In the genomic region with DNA sequence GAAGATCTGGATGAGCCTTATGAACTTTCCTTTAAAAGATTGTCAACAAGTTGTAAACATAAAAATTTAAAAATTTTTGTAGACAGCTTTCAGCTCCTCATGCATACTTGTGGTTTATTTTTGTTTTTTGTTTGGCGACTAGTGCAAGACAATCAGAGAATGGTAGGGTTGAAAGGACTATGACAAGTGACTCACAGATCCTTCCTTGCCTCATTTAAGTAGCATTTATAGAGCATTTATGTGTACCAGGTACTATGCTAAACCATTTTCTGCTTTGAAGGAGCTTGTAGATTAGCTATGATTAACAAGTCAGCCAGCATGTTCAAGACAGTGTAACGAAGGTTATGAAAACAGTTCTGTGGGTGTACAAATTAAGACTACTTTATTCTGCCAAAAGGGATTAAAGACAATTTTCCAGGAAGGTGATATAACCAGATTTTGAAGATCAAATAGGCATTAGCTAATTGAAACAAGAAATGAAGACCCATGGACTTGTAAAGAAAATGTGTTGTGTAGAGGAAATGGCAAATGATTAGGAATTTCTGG, we compare ENCODE assay signal across 18 cellular contexts.
"Had no signal": no experiment of that assay in that cellular context is flagged by ENCODE, and none has a peak within 500 bp of the region (broad histone marks: within the 10 kb centered on the region; RNA-seq: fewer than 3 reads in every experiment).

No MANE protein-coding gene starts in this region.

- H3K4me3 ChIP-seq: coronary artery, lung, testis had no signal

- H3K4me1 Mint-ChIP-seq: activated naive CD8-positive, alpha-beta T cell treated with anti-CD3 and anti-CD28 coated beads, Interleukin-2, amount 50 U/mL, for 24 hours; natural killer cell had no signal

- ATAC-seq: activated CD4-positive, CD25-positive, alpha-beta regulatory T cell treated with anti-CD3 and anti-CD28 coated beads, Interleukin-2, amount 50 U/mL, for 24 hours; activated naive CD8-positive, alpha-beta T cell treated with anti-CD3 and anti-CD28 coated beads, Interleukin-2, amount 50 U/mL, for 24 hours; natural killer cell had no signal

- H3K9me3 Mint-ChIP-seq: activated naive CD8-positive, alpha-beta T cell treated with anti-CD3 and anti-CD28 coated beads, Interleukin-2, amount 50 U/mL, for 24 hours; activated T-helper 2 cell treated with anti-CD3 and anti-CD28 coated beads, Interferon-gamma antibody, Interleukin-2, Interleukin-4, amounts not matched to agents 10 μg/mL and 5 μg/mL and 100 μg/mL, durations not matched to agents 14 hours and 24 hours and 36 hours; natural killer cell; T-helper 1 cell treated with Interleukin-12 subunit alpha and Interleukin-12 subunit beta and Interleukin-4 antibody, amounts not matched to agents 30 μg/mL and 1 μg/mL, for 36 hours; type B pancreatic cell had no signal

- H3K27me3 Mint-ChIP-seq: activated naive CD8-positive, alpha-beta T cell treated with anti-CD3 and anti-CD28 coated beads, Interleukin-2, amount 50 U/mL, for 24 hours; type B pancreatic cell had no signal

- H3K27ac Mint-ChIP-seq: activated naive CD8-positive, alpha-beta T cell treated with anti-CD3 and anti-CD28 coated beads, Interleukin-2, amount 50 U/mL, for 24 hours; activated T-helper 2 cell treated with anti-CD3 and anti-CD28 coated beads, Interferon-gamma antibody, Interleukin-2, Interleukin-4, amounts not matched to agents 10 μg/mL and 5 μg/mL and 100 μg/mL, durations not matched to agents 14 hours and 24 hours and 36 hours; natural killer cell; T-helper 1 cell treated with Interleukin-12 subunit alpha and Interleukin-12 subunit beta and Interleukin-4 antibody, amounts not matched to agents 30 μg/mL and 1 μg/mL, for 36 hours; type B pancreatic cell had no signal

- DNase-seq: activated naive CD4-positive, alpha-beta T cell treated with Interleukin-2 at 50 U/mL for 16 hours; activated naive CD8-positive, alpha-beta T cell treated with anti-CD3 and anti-CD28 coated beads, Interleukin-2, amount 50 U/mL, for 24 hours; activated T-cell treated with anti-CD3 and anti-CD28 coated beads for 4 hours; anterior cingulate cortex; brain microvascular endothelial cell; foreskin melanocyte; glutamatergic neuron; hippocampal formation; islet precursor cell; natural killer cell; retina; testis had no signal

- H3K4me3 Mint-ChIP-seq: activated naive CD8-positive, alpha-beta T cell treated with anti-CD3 and anti-CD28 coated beads, Interleukin-2, amount 50 U/mL, for 24 hours; natural killer cell; T-helper 1 cell treated with Interleukin-12 subunit alpha and Interleukin-12 subunit beta and Interleukin-4 antibody, amounts not matched to agents 30 μg/mL and 1 μg/mL, for 36 hours; type B pancreatic cell had no signal
